In the genomic region with DNA sequence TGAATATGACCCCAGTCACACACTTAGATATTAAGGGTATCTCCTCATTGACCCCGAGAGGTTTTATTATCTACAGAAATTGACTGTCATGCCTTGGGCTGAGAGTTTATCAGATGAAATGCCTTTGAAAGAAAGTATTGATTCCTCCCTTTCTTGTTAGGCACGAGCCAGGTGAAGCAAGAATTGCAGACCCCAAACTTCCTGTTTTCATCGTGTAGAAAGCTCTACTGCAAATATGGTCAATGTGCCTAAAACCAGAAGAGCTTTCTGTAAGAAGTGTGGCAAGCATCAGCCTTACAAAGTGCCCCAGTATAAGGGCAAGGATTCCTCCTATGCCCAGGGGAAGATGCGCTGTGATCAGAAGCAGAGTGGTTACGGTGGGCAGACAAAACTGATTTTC, we compare ENCODE assay signal across 18 cellular contexts.
"Had no signal": no experiment of that assay in that cellular context is flagged by ENCODE, and none has a peak within 500 bp of the region (broad histone marks: within the 10 kb centered on the region; RNA-seq: fewer than 3 reads in every experiment).

No MANE protein-coding gene starts in this region.

- H3K27ac ChIP-seq: ascending aorta, foreskin keratinocyte, right atrium auricular region, skin epidermis, tibial artery, uterus had no signal

- H3K4me1 ChIP-seq: ascending aorta, foreskin keratinocyte, right atrium auricular region, tibial artery, uterus had no signal

- H3K27me3 ChIP-seq: ascending aorta, foreskin keratinocyte, right atrium auricular region, tibial artery, uterus had no signal

- ATAC-seq: activated T-cell treated with anti-CD3 and anti-CD28 coated beads, Interleukin-2, amount 50 U/mL, for 72 hours; effector memory CD8-positive, alpha-beta T cell; foreskin keratinocyte; stimulated activated naive B cell treated with anti-CD40 and anti-IgM and Interleukin-4, amounts not matched to agents 10 μg/mL and 1 μg/mL and 100 μg/mL, for 72 hours; WTC11 had no signal

- DNase-seq: activated CD4-positive, alpha-beta T cell treated with anti-CD3 and anti-CD28 coated beads for 48 hours; activated CD8-positive, alpha-beta memory T cell treated with anti-CD3 and anti-CD28 coated beads, Interleukin-2, amount 50 U/mL, for 48 hours; activated gamma-delta T cell; activated T-cell treated with anti-CD3 and anti-CD28 coated beads, Interleukin-2, amount 50 U/mL, for 72 hours; dermis blood vessel endothelial cell; effector memory CD8-positive, alpha-beta T cell; foreskin keratinocyte; kidney glomerular epithelial cell; nephron progenitor cell; stimulated activated CD4-positive, alpha-beta T cell treated with anti-CD3 and anti-CD28 coated beads, Interleukin-15, amount 100 ng/mL, for 24 hours; stimulated activated CD4-positive, alpha-beta T cell treated with anti-CD3 and anti-CD28 coated beads, Interleukin-4, amount 100 ng/mL, for 1 hour; stimulated activated naive B cell treated with anti-CD40 and anti-IgM and Interleukin-4, amounts not matched to agents 10 μg/mL and 1 μg/mL and 100 μg/mL, for 72 hours; tibial artery; uterus had no signal

- H3K4me3 ChIP-seq: ascending aorta, right atrium auricular region, skin epidermis, tibial artery, uterus had no signal

- H3K9me3 ChIP-seq: ascending aorta, right atrium auricular region, tibial artery, uterus had no signal

- H3K36me3 ChIP-seq: ascending aorta, right atrium auricular region, tibial artery, uterus had no signal
